Comparison of ENCODE assay signal across 2 cellular contexts in genomic region chr2:27211241-27211942, GRCh38.
TF ChIP-seq lines count a peak whose summit lies in the region.

No MANE protein-coding gene starts in this region.

TF ChIP-seq in HEK293T, 16 proteins besides CTCF, POLR2A, EP300 and RAD21:
- no peak for TF ChIP-seq HDGF (IDR thresholded peaks at IDR 0.05; ENCODE audit: borderline replicate concordance)
- TF ChIP-seq LEF1 (IDR thresholded peaks at IDR 0.05; ENCODE audit: borderline replicate concordance), result no peak
- TF ChIP-seq FOXM1 (IDR thresholded peaks at IDR 0.05; ENCODE audit: borderline replicate concordance), result no peak
- TF ChIP-seq ARNT (IDR thresholded peaks at IDR 0.05), result no peak
- no peak for TF ChIP-seq SP1 (IDR thresholded peaks at IDR 0.05)
- peak; percentile 80 for TF ChIP-seq L3MBTL2 (conservative IDR thresholded peaks at IDR 0.05)
- no peak for TF ChIP-seq ZNF384 (IDR thresholded peaks at IDR 0.05)
- no peak for TF ChIP-seq ELF4 (IDR thresholded peaks at IDR 0.05)
- no peak for TF ChIP-seq SUZ12 (IDR thresholded peaks at IDR 0.05)

TF ChIP-seq in H1, 55 proteins besides CTCF, POLR2A, EP300 and RAD21:
- no peak for TF ChIP-seq SIX5 (IDR thresholded peaks at IDR 0.05; ENCODE audit: low read depth, low read length)
- TF ChIP-seq FOSL1 (IDR thresholded peaks at IDR 0.05; ENCODE audit: insufficient read depth, low read depth, low read length), result no peak
- peak; percentile 65 for TF ChIP-seq E2F6 (IDR thresholded peaks at IDR 0.05)
- TF ChIP-seq MAFK (IDR thresholded peaks at IDR 0.05; ENCODE audit: low read depth, low read length), result no peak
- no peak for TF ChIP-seq CREB1 (IDR thresholded peaks at IDR 0.05)
- TF ChIP-seq CEBPB (IDR thresholded peaks at IDR 0.05; ENCODE audit: low read depth, low read length), result no peak
- TF ChIP-seq BRCA1 (IDR thresholded peaks at IDR 0.05; ENCODE audit: low read depth, low read length), result no peak
- TF ChIP-seq CHD2 (IDR thresholded peaks at IDR 0.05; ENCODE audit: low read length), result no peak
- TF ChIP-seq KDM4A (IDR thresholded peaks at IDR 0.05; ENCODE audit: low read depth, low read length, severe bottlenecking), result no peak
- TF ChIP-seq TBP (IDR thresholded peaks at IDR 0.05; ENCODE audit: low read depth, low read length), result peak; percentile 54
- peak; percentile 45; the same call in 1 of the 2 replicates for TF ChIP-seq TAF1 (IDR thresholded peaks at IDR 0.05; ENCODE audit: low read depth, low read length)
- no peak for TF ChIP-seq RFX5 (IDR thresholded peaks at IDR 0.05; ENCODE audit: borderline replicate concordance, low read depth, low read length)
- TF ChIP-seq JUN (IDR thresholded peaks at IDR 0.05; ENCODE audit: low read depth, low read length), result no peak
- TF ChIP-seq SAP30 (IDR thresholded peaks at IDR 0.05; ENCODE audit: insufficient read depth, insufficient replicate concordance, low read length), result peak; percentile 54
- no peak; the same call in 1 of the 2 replicates for TF ChIP-seq MAX (IDR thresholded peaks at IDR 0.05)
- peak in 1 of 2 experiments; percentile 26; a peak in 1 of 4 replicates for TF ChIP-seq SIN3A (conservative IDR thresholded peaks at IDR 0.05 in 1 of 2, IDR thresholded peaks at IDR 0.05 in 1 of 2; ENCODE audit: low read depth in 1 of 2, low read length in 2 of 2)
- TF ChIP-seq CHD1 (IDR thresholded peaks at IDR 0.05; ENCODE audit: low read depth, low read length), result no peak
- peak; percentile 0; the same call in 1 of the 2 replicates for TF ChIP-seq RBBP5 (IDR thresholded peaks at IDR 0.05; ENCODE audit: borderline replicate concordance, low read depth, low read length)
- peak; percentile 51; the same call in 1 of the 2 replicates for TF ChIP-seq POLR2AphosphoS5 (IDR thresholded peaks at IDR 0.05; ENCODE audit: low read depth, low read length)
- no peak for TF ChIP-seq NANOG (IDR thresholded peaks at IDR 0.05; ENCODE audit: insufficient read depth, low read depth, low read length, poor library complexity, severe bottlenecking)
